38 cellular contexts compared by ENCODE assay signal in genomic region chr18:75437979-75438378, GRCh38. TPM values are rescaled to one million over a fixed set of nuclear protein-coding genes. Genes with fewer than 3 reads are reported as not detected.
"Had no signal": no experiment of that assay in that cellular context is flagged by ENCODE, and none has a peak within 500 bp of the region (broad histone marks: within the 10 kb centered on the region; RNA-seq: fewer than 3 reads in every experiment).

No MANE protein-coding gene starts in this region.

- DNase-seq: Karpas-422, Kasumi-1, MG63, MM.1S, MV-4-11, NCI-H1048, NCI-H1092, NCI-H1092 treated with DMSO at 0.1 percent for 48 hours, NCI-H1105, NCI-H1105 treated with DMSO at 0.1 percent for 48 hours, NCI-H1417 treated with DMSO at 0.1 percent for 48 hours, NCI-H1436, NCI-H1436 treated with DMSO at 0.1 percent for 48 hours, NCI-H146, NCI-H1694, NCI-H1694 treated with DMSO at 0.1 percent for 48 hours, NCI-H187, NCI-H187 treated with DMSO at 0.1 percent for 48 hours, NCI-H1930, NCI-H2029, NCI-H2029 treated with DMSO at 0.1 percent for 48 hours, NCI-H2081, NCI-H2081 treated with DMSO at 0.1 percent for 48 hours, NCI-H2107, NCI-H2171, NCI-H2227 treated with DMSO at 0.1 percent for 48 hours, NCI-H226, NCI-H345, NCI-H446, NCI-H446 treated with DMSO at 0.1 percent for 48 hours, NCI-H510A, NCI-H510A treated with DMSO at 0.1 percent for 48 hours, NCI-H524 had no signal

- H3K27me3 ChIP-seq: MG63 had no signal

- H3K27ac ChIP-seq: KMS-11 had no signal

- H3K9me3 ChIP-seq: MG63 had no signal

- H3K36me3 ChIP-seq: MG63 had no signal

- H3K4me3 ChIP-seq: MG63 had no signal

RNA-seq across cellular contexts. Expression of gene SMIM21, which starts 10.5 kb away (rescaled TPM):
- total RNA-seq: LHCN-M2, M059J, MCF 10A, NCI-H460 had no signal
